Comparison of ENCODE assay signal across 32 cellular contexts in the genomic region with DNA sequence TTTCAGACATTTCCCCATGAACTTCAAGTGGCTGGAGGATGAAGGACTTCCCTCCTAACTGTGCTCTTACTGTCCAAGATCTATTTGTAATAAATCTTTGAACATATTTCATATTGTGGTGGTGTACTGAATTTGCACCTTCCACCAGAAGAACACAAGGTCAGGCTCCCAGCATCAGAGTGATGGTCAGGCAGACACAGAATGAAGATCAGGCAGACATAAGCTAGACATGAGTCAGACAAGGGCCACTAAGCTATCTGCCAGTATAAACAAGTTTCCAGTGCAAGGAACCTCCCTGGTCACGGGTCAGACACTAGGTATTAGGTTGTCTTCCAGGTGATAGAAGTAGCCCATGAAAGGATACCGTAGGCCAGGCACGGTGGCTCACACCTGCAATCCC. TPM values are rescaled to one million over a fixed set of nuclear protein-coding genes. Genes with fewer than 3 reads are reported as not detected.
"Had no signal": no experiment of that assay in that cellular context is flagged by ENCODE, and none has a peak within 500 bp of the region (broad histone marks: within the 10 kb centered on the region; RNA-seq: fewer than 3 reads in every experiment).

No MANE protein-coding gene starts in this region.

- ATAC-seq: activated CD4-positive, alpha-beta T cell treated with anti-CD3 and anti-CD28 coated beads for 36 hours; effector memory CD8-positive, alpha-beta T cell; heart right ventricle; left lung; lower lobe of right lung; natural killer cell treated with Interleukin-12 subunit alpha and Interleukin-12 subunit beta and Interleukin-15 and Interleukin-18, amount 100 ng/mL, for 72 hours; right lobe of liver; stimulated activated naive CD8-positive, alpha-beta T cell treated with anti-CD3 and anti-CD28 coated beads, Interleukin-15, Interleukin-2, amounts not matched to agents 100 U/mL and 50 U/mL, for 24 hours had no signal

- H3K4me1 ChIP-seq: heart right ventricle, left lung, lower lobe of right lung, right lobe of liver, vagina had no signal

- H3K36me3 ChIP-seq: heart right ventricle, left lung, lower lobe of right lung, right lobe of liver, thoracic aorta, vagina had no signal

- H3K27ac ChIP-seq: coronary artery, dorsolateral prefrontal cortex, heart right ventricle, left lung, lower lobe of right lung, right lobe of liver, thoracic aorta, vagina had no signal

- DNase-seq: activated B cell treated with CpG ODN at 0.5 μM for 24 hours; activated CD4-positive, alpha-beta T cell treated with anti-CD3 and anti-CD28 coated beads for 36 hours; activated CD4-positive, alpha-beta T cell treated with anti-CD3 and anti-CD28 coated beads, Interleukin-2, amount 50 U/mL, for 4 hours; activated CD8-positive, alpha-beta memory T cell treated with anti-CD3 and anti-CD28 coated beads, Interleukin-2, amount 50 U/mL, for 4 hours; activated gamma-delta T cell; activated naive CD4-positive, alpha-beta T cell treated with anti-CD3 and anti-CD28 coated beads, Interleukin-2, amount 10 ng/mL, durations not matched to agents 7 days and 5 days; activated naive CD8-positive, alpha-beta T cell treated with anti-CD3 and anti-CD28 coated beads, Interleukin-2, amount 10 ng/mL, durations not matched to agents 7 days and 5 days; activated T-cell treated with anti-CD3 and anti-CD28 coated beads, Interleukin-2, amount 50 U/mL, for 24 hours; amniotic stem cell; dorsolateral prefrontal cortex; effector memory CD8-positive, alpha-beta T cell; foreskin melanocyte; heart right ventricle; kidney glomerular epithelial cell; lower lobe of right lung; mesendoderm; right lobe of liver; stimulated activated CD4-positive, alpha-beta T cell treated with anti-CD3 and anti-CD28 coated beads, Interleukin-2, amount 100 ng/mL, for 48 hours; stimulated activated naive CD8-positive, alpha-beta T cell treated with anti-CD3 and anti-CD28 coated beads, Interleukin-15, Interleukin-2, amounts not matched to agents 100 U/mL and 50 U/mL, for 24 hours; T-helper 1 cell had no signal

- FAIRE-seq: endothelial cell of umbilical vein had no signal

- H3K27me3 ChIP-seq: right lobe of liver, vagina had no signal

- H3K4me3 ChIP-seq: coronary artery, dorsolateral prefrontal cortex, heart right ventricle, left lung, lower lobe of right lung, right lobe of liver, thoracic aorta, vagina had no signal

- H3K9me3 ChIP-seq: lower lobe of right lung, thoracic aorta, vagina had no signal

RNA-seq across cellular contexts. Expression of a gene that starts 20.0 kb away (rescaled TPM):
- total RNA-seq: activated B cell treated with CpG ODN at 0.5 μM for 24 hours; activated CD4-positive, alpha-beta T cell treated with anti-CD3 and anti-CD28 coated beads for 36 hours; activated CD8-positive, alpha-beta memory T cell treated with anti-CD3 and anti-CD28 coated beads for 36 hours; activated naive CD8-positive, alpha-beta T cell treated with anti-CD3 and anti-CD28 coated beads, Interleukin-2, amount 10 ng/mL, durations not matched to agents 7 days and 5 days; dorsolateral prefrontal cortex; endothelial cell of umbilical vein; glomerular endothelial cell; heart right ventricle; left lung; lower lobe of right lung; mononuclear cell; natural killer cell treated with Interleukin-12 subunit alpha and Interleukin-12 subunit beta and Interleukin-15 and Interleukin-18, amount 100 ng/mL, for 72 hours; osteoblast; right lobe of liver; skeletal muscle tissue; thoracic aorta; vagina had no signal

RNA-seq across cellular contexts. Expression of a gene that starts 29.0 kb away (rescaled TPM):
- total RNA-seq: activated B cell treated with CpG ODN at 0.5 μM for 24 hours; activated CD4-positive, alpha-beta T cell treated with anti-CD3 and anti-CD28 coated beads for 36 hours; activated CD8-positive, alpha-beta memory T cell treated with anti-CD3 and anti-CD28 coated beads for 36 hours; activated naive CD8-positive, alpha-beta T cell treated with anti-CD3 and anti-CD28 coated beads, Interleukin-2, amount 10 ng/mL, durations not matched to agents 7 days and 5 days; dorsolateral prefrontal cortex; endothelial cell of umbilical vein; glomerular endothelial cell; heart right ventricle; left lung; lower lobe of right lung; mononuclear cell; natural killer cell treated with Interleukin-12 subunit alpha and Interleukin-12 subunit beta and Interleukin-15 and Interleukin-18, amount 100 ng/mL, for 72 hours; osteoblast; posterior vena cava; right lobe of liver; skeletal muscle tissue; thoracic aorta; vagina had no signal
